ENCODE assay signal across 1 cellular context in the genomic region with DNA sequence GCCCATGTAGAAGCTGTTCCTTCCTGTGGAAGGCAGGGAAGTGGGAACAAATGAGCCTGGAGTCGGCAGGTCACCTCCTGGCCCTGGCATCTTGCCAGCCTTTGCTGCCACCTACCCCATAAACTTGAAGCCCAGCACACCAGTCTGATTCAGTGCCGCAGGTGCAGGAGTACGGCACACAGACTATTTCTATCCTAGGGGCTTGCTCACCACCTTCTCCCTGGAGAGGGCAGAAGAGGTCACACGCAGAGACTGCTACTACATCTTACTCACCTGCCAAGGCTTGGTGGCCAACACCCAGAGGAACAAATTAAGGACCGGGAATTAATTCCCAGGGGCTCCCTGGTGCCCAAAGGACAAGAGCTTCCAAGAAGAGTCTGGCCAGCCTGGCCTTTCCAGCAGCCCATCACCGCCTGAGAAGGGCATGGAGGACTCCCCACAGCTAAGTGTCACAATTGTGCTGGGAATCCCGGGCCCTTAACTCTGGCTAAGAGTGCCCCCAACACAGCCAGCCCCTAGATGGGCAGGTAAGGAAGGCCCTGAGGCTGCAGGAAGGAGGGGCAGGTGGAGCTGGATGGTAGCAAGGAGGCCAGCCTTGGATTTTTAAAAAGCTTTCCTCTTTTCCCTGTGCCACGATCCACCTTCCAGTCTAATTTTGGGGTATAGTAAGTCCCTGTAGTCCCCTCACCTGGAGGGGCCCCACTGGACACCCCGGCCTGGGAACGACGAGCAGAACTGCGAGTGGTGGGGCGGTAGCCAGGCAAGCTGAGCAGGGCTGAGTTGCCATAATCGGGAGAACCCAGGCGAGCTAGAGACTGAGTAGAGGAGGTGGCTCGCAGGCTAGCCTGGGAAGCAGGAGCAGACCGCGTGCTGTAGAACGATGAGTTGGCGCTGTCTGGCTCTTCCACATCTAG.
TF ChIP-seq lines count a peak whose summit lies in the region.

No MANE protein-coding gene starts in this region.

TF ChIP-seq in K562, 482 proteins besides CTCF, POLR2A, EP300 and RAD21:
- TF ChIP-seq CSDE1 (IDR thresholded peaks at IDR 0.05) (no peak), NFIC (IDR thresholded peaks at IDR 0.05) (peak; percentile 85), RBM22 (IDR thresholded peaks at IDR 0.05; ENCODE audit: low read depth, low read length, poor library complexity, severe bottlenecking) (peak; percentile 41), POLR2G (IDR thresholded peaks at IDR 0.05; ENCODE audit: low read depth, low read length) (peak; percentile 52; the same call in 1 of the 2 replicates), POLR2AphosphoS5 (IDR thresholded peaks at IDR 0.05; ENCODE audit: control insufficient read depth, insufficient read depth, low read depth, low read length) (peak; percentile 10; the same call in 1 of the 2 replicates)
- TF ChIP-seq, protein P1, sequence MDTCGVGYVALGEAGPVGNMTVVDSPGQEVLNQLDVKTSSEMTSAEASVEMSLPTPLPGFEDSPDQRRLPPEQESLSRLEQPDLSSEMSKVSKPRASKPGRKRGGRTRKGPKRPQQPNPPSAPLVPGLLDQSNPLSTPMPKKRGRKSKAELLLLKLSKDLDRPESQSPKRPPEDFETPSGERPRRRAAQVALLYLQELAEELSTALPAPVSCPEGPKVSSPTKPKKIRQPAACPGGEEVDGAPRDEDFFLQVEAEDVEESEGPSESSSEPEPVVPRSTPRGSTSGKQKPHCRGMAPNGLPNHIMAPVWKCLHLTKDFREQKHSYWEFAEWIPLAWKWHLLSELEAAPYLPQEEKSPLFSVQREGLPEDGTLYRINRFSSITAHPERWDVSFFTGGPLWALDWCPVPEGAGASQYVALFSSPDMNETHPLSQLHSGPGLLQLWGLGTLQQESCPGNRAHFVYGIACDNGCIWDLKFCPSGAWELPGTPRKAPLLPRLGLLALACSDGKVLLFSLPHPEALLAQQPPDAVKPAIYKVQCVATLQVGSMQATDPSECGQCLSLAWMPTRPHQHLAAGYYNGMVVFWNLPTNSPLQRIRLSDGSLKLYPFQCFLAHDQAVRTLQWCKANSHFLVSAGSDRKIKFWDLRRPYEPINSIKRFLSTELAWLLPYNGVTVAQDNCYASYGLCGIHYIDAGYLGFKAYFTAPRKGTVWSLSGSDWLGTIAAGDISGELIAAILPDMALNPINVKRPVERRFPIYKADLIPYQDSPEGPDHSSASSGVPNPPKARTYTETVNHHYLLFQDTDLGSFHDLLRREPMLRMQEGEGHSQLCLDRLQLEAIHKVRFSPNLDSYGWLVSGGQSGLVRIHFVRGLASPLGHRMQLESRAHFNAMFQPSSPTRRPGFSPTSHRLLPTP (IDR thresholded peaks at IDR 0.05; ENCODE audit: borderline replicate concordance, extremely low read depth, insufficient read length): no peak
